16 cellular contexts compared by ENCODE assay signal in genomic region chr14:45491914-45492313, GRCh38.
DNase-seq lines count a peak whose midpoint lies in the region; ATAC-seq and TF ChIP-seq lines count a peak whose summit lies in the region.
"Had no signal": no experiment of that assay in that cellular context is flagged by ENCODE, and none has a peak within 500 bp of the region (broad histone marks: within the 10 kb centered on the region; RNA-seq: fewer than 3 reads in every experiment).

No MANE protein-coding gene starts in this region.

- no peak for TF ChIP-seq CTCF in hepatocyte (IDR thresholded peaks at IDR 0.05; ENCODE audit: poor library complexity)
- TF ChIP-seq CTCF in right lobe of liver (IDR thresholded peaks at IDR 0.05), result no peak
- no peak for TF ChIP-seq CTCF in stomach (IDR thresholded peaks at IDR 0.05)

- H3K9me3 ChIP-seq in hepatocyte (ENCODE audit: low read depth), result no peaks in the 10 kb centered on the region
- H3K9me3 ChIP-seq in right lobe of liver, result no peaks in the 10 kb centered on the region
- peaks cover 0 to 3% (median 0%) of the 10 kb centered on the region in 4 donors for H3K9me3 ChIP-seq in stomach
- H3K9me3 ChIP-seq: HAP-1 had no signal

- H3K4me2 ChIP-seq in hepatocyte, result no peak overlapping the region

- no peaks in the 10 kb centered on the region for H3K79me2 ChIP-seq in hepatocyte

- H3K27ac ChIP-seq in hepatocyte (no peak overlapping the region), right lobe of liver (no peak overlapping the region), stomach (no peak overlapping the region)

- no peaks in the 10 kb centered on the region for H3K36me3 ChIP-seq in hepatocyte (replicated peaks; ENCODE audit: insufficient read depth, low read depth)
- no peaks in the 10 kb centered on the region for H3K36me3 ChIP-seq in right lobe of liver
- no peaks in the 10 kb centered on the region for H3K36me3 ChIP-seq in stomach
- H3K36me3 ChIP-seq: HAP-1 had no signal

- TF ChIP-seq POLR2A in right lobe of liver (IDR thresholded peaks at IDR 0.05) (no peak), stomach (IDR thresholded peaks at IDR 0.05) (no peak)

- intact Hi-C loops in right lobe of liver (cut with DNase I), result no loop called here
- intact Hi-C loops in stomach (cut with DNase I; ENCODE audit: low total_unique reads), result no loop called here

- no peak overlapping the region for H3K4me3 ChIP-seq in hepatocyte
- H3K4me3 ChIP-seq in right lobe of liver, result no peak overlapping the region
- H3K4me3 ChIP-seq in stomach, result no peak overlapping the region
- H3K4me3 ChIP-seq: HAP-1 had no signal

- no peaks in the 10 kb centered on the region for H3K9me2 ChIP-seq in hepatocyte (replicated peaks; ENCODE audit: insufficient read depth)

- no peaks in the 10 kb centered on the region for H4K20me1 ChIP-seq in hepatocyte (ENCODE audit: insufficient read depth, poor library complexity, severe bottlenecking)

- H3K27me3 ChIP-seq in hepatocyte (no peaks in the 10 kb centered on the region), right lobe of liver (no peaks in the 10 kb centered on the region), stomach (no peaks in the 10 kb centered on the region)

- DNase-seq in hepatocyte (ENCODE audit: low spot score), result peak; percentile 10
- DNase-seq in right lobe of liver, result peak; percentile 52 to 87 (median 77)
- DNase-seq in stomach, result peak; percentile 61
- no peak for DNase-seq in NCI-H524 treated with DMSO at 0.1 percent for 48 hours (lab: John Stamatoyannopoulos, UW)
- DNase-seq in NCI-H510A (lab: John Stamatoyannopoulos, UW), result no peak
- DNase-seq: C1 segment of cervical spinal cord; Calu3; CD4-positive, alpha-beta memory T cell; COR-L47; DMS53; DMS79 treated with DMSO at 0.1 percent for 48 hours; GF-D8; GOT3; HFFc6 had no signal

- H3K4me1 ChIP-seq in hepatocyte (ENCODE audit: insufficient read depth) (no peaks in the 10 kb centered on the region), right lobe of liver (peaks cover 0 to 8% (median 0%) of the 10 kb centered on the region in 4 donors), stomach (no peaks in the 10 kb centered on the region)
- H3K4me1 ChIP-seq: HAP-1 had no signal

- peak; percentile 96 to 99 (median 98) for ATAC-seq in right lobe of liver
- no peak for ATAC-seq in GM21515 (IDR thresholded peaks at IDR 0.05; ENCODE audit: unreplicated experiment)

- 73% methylated on average over 3 of the region's 3 CpGs for WGBS in hepatocyte (ENCODE audit: low lambda C conversion rate, missing lambda C conversion rate)
- WGBS in right lobe of liver (ENCODE audit: insufficient coverage, low coverage, low lambda C conversion rate, missing lambda C conversion rate), result no CpG with 5 or more reads among the region's 3 CpGs
- WGBS in stomach, 5 donors, result 43 to 68% (median 58%) methylated on average over 3 of the region's 3 CpGs

- no peak overlapping the region for H2AFZ ChIP-seq in hepatocyte

- TF ChIP-seq EP300 in stomach (IDR thresholded peaks at IDR 0.05), result no peak

Comparison
In these comparisons a context has a peak if more than half of its experiments do, and no peak if none do; other contexts are left out.
1. DNase-seq: peak in hepatocyte (single experiment), right lobe of liver (3 of 3) and stomach (single experiment); none in NCI-H524 treated with DMSO at 0.1 percent for 48 hours (single experiment) and NCI-H510A (single experiment).